Comparison of ENCODE assay signal across 22 cellular contexts in the genomic region with DNA sequence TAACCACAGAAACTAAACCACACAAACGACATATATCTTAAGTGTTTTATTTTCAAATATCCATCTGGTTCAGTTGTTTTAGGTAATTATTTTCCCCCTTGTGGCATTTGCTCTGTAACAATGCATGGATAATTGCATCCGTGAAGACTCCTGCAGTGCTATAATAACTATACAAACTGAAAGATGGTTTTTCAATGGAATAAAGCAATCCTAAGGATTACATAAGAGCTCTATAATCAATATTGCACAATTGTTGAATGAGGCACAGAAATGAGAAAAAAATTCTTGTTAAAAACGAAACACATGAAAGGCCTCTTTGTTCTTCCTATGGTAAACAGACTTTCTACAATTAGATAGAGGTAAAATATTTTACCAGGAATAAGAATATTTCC.
"Had no signal": no experiment of that assay in that cellular context is flagged by ENCODE, and none has a peak within 500 bp of the region (broad histone marks: within the 10 kb centered on the region; RNA-seq: fewer than 3 reads in every experiment).

No MANE protein-coding gene starts in this region.

- DNase-seq: activated CD4-positive, alpha-beta memory T cell treated with anti-CD3 and anti-CD28 coated beads, Interleukin-2, amount 10 ng/mL, durations not matched to agents 7 days and 5 days; activated CD4-positive, alpha-beta T cell treated with anti-CD3 and anti-CD28 coated beads for 36 hours; activated CD4-positive, alpha-beta T cell treated with anti-CD3 and anti-CD28 coated beads, Interleukin-2, amount 50 U/mL, for 1 hour; activated CD8-positive, alpha-beta memory T cell treated with anti-CD3 and anti-CD28 coated beads, Interleukin-2, amount 50 U/mL, for 4 hours; activated gamma-delta T cell treated with Interleukin-2 at 50 U/mL for 16 hours; activated naive CD4-positive, alpha-beta T cell treated with anti-CD3 and anti-CD28 coated beads, Interleukin-2, amount 10 ng/mL, durations not matched to agents 7 days and 5 days; activated naive CD8-positive, alpha-beta T cell treated with anti-CD3 and anti-CD28 coated beads for 36 hours; activated T-cell treated with anti-CD3 and anti-CD28 coated beads, Interleukin-2, amount 50 U/mL, for 72 hours; brain microvascular endothelial cell; Kasumi-1; KBM-7; NCI-H1048; NCI-H187; NCI-H2107; NCI-H510A treated with DMSO at 0.1 percent for 48 hours; NCI-H774; PC-3; SHP77; T-helper 1 cell had no signal

- H3K27me3 ChIP-seq: brain microvascular endothelial cell, cardiac muscle cell had no signal

- H3K27me3 Mint-ChIP-seq: activated CD4-positive, alpha-beta memory T cell treated with anti-CD3 and anti-CD28 coated beads, Interleukin-2, amount 10 ng/mL, durations not matched to agents 7 days and 5 days; activated CD4-positive, alpha-beta T cell treated with anti-CD3 and anti-CD28 coated beads for 36 hours; activated naive CD4-positive, alpha-beta T cell treated with anti-CD3 and anti-CD28 coated beads, Interleukin-2, amount 10 ng/mL, durations not matched to agents 7 days and 5 days; activated naive CD8-positive, alpha-beta T cell treated with anti-CD3 and anti-CD28 coated beads for 36 hours had no signal

- H3K36me3 ChIP-seq: brain microvascular endothelial cell, cardiac muscle cell had no signal

- H3K36me3 Mint-ChIP-seq: activated naive CD4-positive, alpha-beta T cell treated with anti-CD3 and anti-CD28 coated beads, Interleukin-2, amount 10 ng/mL, durations not matched to agents 7 days and 5 days; activated naive CD8-positive, alpha-beta T cell treated with anti-CD3 and anti-CD28 coated beads for 36 hours had no signal

- H3K4me1 Mint-ChIP-seq: activated CD4-positive, alpha-beta memory T cell treated with anti-CD3 and anti-CD28 coated beads, Interleukin-2, amount 10 ng/mL, durations not matched to agents 7 days and 5 days; activated CD4-positive, alpha-beta T cell treated with anti-CD3 and anti-CD28 coated beads for 36 hours; activated naive CD4-positive, alpha-beta T cell treated with anti-CD3 and anti-CD28 coated beads, Interleukin-2, amount 10 ng/mL, durations not matched to agents 7 days and 5 days; activated naive CD8-positive, alpha-beta T cell treated with anti-CD3 and anti-CD28 coated beads for 36 hours had no signal

- ATAC-seq: activated CD4-positive, alpha-beta T cell treated with anti-CD3 and anti-CD28 coated beads for 36 hours; activated T-cell treated with anti-CD3 and anti-CD28 coated beads, Interleukin-2, amount 50 U/mL, for 72 hours; PC-3 had no signal

- H3K27ac ChIP-seq: brain microvascular endothelial cell, cardiac muscle cell, VCaP had no signal

- H3K27ac Mint-ChIP-seq: activated CD4-positive, alpha-beta memory T cell treated with anti-CD3 and anti-CD28 coated beads, Interleukin-2, amount 10 ng/mL, durations not matched to agents 7 days and 5 days; activated CD4-positive, alpha-beta T cell treated with anti-CD3 and anti-CD28 coated beads for 36 hours; activated naive CD4-positive, alpha-beta T cell treated with anti-CD3 and anti-CD28 coated beads, Interleukin-2, amount 10 ng/mL, durations not matched to agents 7 days and 5 days; activated naive CD8-positive, alpha-beta T cell treated with anti-CD3 and anti-CD28 coated beads for 36 hours; activated T-cell treated with anti-CD3 and anti-CD28 coated beads, Interleukin-2, amount 50 U/mL, for 72 hours; activated T-helper 2 cell treated with anti-CD3 and anti-CD28 coated beads, Interferon-gamma antibody, Interleukin-2, Interleukin-4, amounts not matched to agents 10 μg/mL and 5 μg/mL and 100 μg/mL, durations not matched to agents 14 hours and 24 hours and 36 hours had no signal

- H3K4me3 Mint-ChIP-seq: activated CD4-positive, alpha-beta memory T cell treated with anti-CD3 and anti-CD28 coated beads, Interleukin-2, amount 10 ng/mL, durations not matched to agents 7 days and 5 days; activated CD4-positive, alpha-beta T cell treated with anti-CD3 and anti-CD28 coated beads for 36 hours; activated naive CD4-positive, alpha-beta T cell treated with anti-CD3 and anti-CD28 coated beads, Interleukin-2, amount 10 ng/mL, durations not matched to agents 7 days and 5 days; activated naive CD8-positive, alpha-beta T cell treated with anti-CD3 and anti-CD28 coated beads for 36 hours; activated T-cell treated with anti-CD3 and anti-CD28 coated beads, Interleukin-2, amount 50 U/mL, for 72 hours had no signal

- H3K4me3 ChIP-seq: cardiac muscle cell had no signal
